In genomic region chr3:16816048-16816780, GRCh38 we compare ENCODE assay signal across 15 cellular contexts.
DNase-seq lines count a peak whose midpoint lies in the region; ATAC-seq and TF ChIP-seq lines count a peak whose summit lies in the region.
"Had no signal": no experiment of that assay in that cellular context is flagged by ENCODE, and none has a peak within 500 bp of the region (broad histone marks: within the 10 kb centered on the region; RNA-seq: fewer than 3 reads in every experiment).

No MANE protein-coding gene starts in this region.

- H3K27ac ChIP-seq in SJCRH30 (no peak overlapping the region), endodermal cell (ENCODE audit: low read depth, low read length) (no peak overlapping the region)
- H3K27ac ChIP-seq: gastroesophageal sphincter, neutrophil had no signal

- no peaks in the 10 kb centered on the region for H3K27me3 ChIP-seq in SJCRH30
- H3K27me3 ChIP-seq in endodermal cell (ENCODE audit: control insufficient read depth, insufficient read depth, low read length, poor library complexity, severe bottlenecking) = no peaks in the 10 kb centered on the region
- H3K27me3 ChIP-seq: gastroesophageal sphincter, neutrophil had no signal

- H3K9me3 ChIP-seq in SJCRH30 (replicated peaks) (no peaks in the 10 kb centered on the region), endodermal cell (ENCODE audit: control insufficient read depth, low read length) (no peaks in the 10 kb centered on the region)
- H3K9me3 ChIP-seq: neutrophil had no signal

- DNase-seq in GM10248 (ENCODE audit: extremely low spot score) (peak; percentile 40), SJCRH30 (no peak), endodermal cell (no peak), NCI-H526 (lab: John Stamatoyannopoulos, UW) (no peak)
- DNase-seq: activated CD4-positive, alpha-beta T cell treated with anti-CD3 and anti-CD28 coated beads, Interleukin-2, amount 50 U/mL, for 48 hours; cortex of kidney; NCI-H1092 treated with DMSO at 0.1 percent for 48 hours; stimulated activated naive CD4-positive, alpha-beta T cell; SW 1271 had no signal

- no peaks in the 10 kb centered on the region for H3K27me3 Mint-ChIP-seq in endodermal cell (ENCODE audit: insufficient read depth)

- H3K9me3 Mint-ChIP-seq in endodermal cell = peaks cover 2% of the 10 kb centered on the region

- H3K4me1 Mint-ChIP-seq in endodermal cell = peaks cover 2% of the 10 kb centered on the region

- no peaks in the 10 kb centered on the region for H3K36me3 ChIP-seq in SJCRH30
- H3K36me3 ChIP-seq in endodermal cell (ENCODE audit: control insufficient read depth, insufficient read depth, low read length) = no peaks in the 10 kb centered on the region
- H3K36me3 ChIP-seq: gastroesophageal sphincter, neutrophil had no signal

- POLR2A ChIA-PET in GM10248 (lab: Yijun Ruan, JAX) = interaction anchor here (0.6 to 1.0 kb wide), 2 partner anchors 14 to 101 kb away, joined by 3 to 4 read pairs; no protein-coding TSS in a partner anchor

- H3K27ac Mint-ChIP-seq in endodermal cell = no peak overlapping the region

- no peak overlapping the region for H3K4me3 Mint-ChIP-seq in endodermal cell

- no peak overlapping the region for H3K4me3 ChIP-seq in SJCRH30
- no peak overlapping the region for H3K4me3 ChIP-seq in endodermal cell (ENCODE audit: low read length)
- H3K4me3 ChIP-seq: gastroesophageal sphincter had no signal

- H3K36me3 Mint-ChIP-seq in endodermal cell (ENCODE audit: low read depth) = no peaks in the 10 kb centered on the region

- no peak overlapping the region for H3K9ac ChIP-seq in endodermal cell (ENCODE audit: extremely low read depth, low read length, poor library complexity, severe bottlenecking)

- 92 to 95% methylated on average over 4 of the region's 4 CpGs for WGBS in endodermal cell (ENCODE audit: insufficient coverage in 1 of 2, insufficient read length in 1 of 2), 2 experiments

- no peak for TF ChIP-seq CTCF in GM10248 (IDR thresholded peaks at IDR 0.05; ENCODE audit: control extremely low read depth, extremely low read depth, low read depth, missing control alignments)
- TF ChIP-seq CTCF in endodermal cell (conservative IDR thresholded peaks at IDR 0.05) = no peak

- CTCF ChIA-PET in GM10248 (lab: Yijun Ruan, JAX) = interaction anchor here (0.8 to 1.0 kb wide), 3 partner anchors 9 to 13 kb away, joined by 3 read pairs; no protein-coding TSS in a partner anchor

- ATAC-seq in GM18870 (IDR thresholded peaks at IDR 0.05; ENCODE audit: unreplicated experiment) (peak; percentile 80), HG02642 (IDR thresholded peaks at IDR 0.05; ENCODE audit: poor library complexity, unreplicated experiment) (peak; percentile 75), HG03575 (IDR thresholded peaks at IDR 0.05; ENCODE audit: extremely low read depth, insufficient number of reproducible peaks, low FRiP score, unreplicated experiment) (peak; percentile 86), HG03097 (IDR thresholded peaks at IDR 0.05; ENCODE audit: low FRiP score, unreplicated experiment) (no peak)
- ATAC-seq: gastroesophageal sphincter had no signal

- peaks cover 5% of the 10 kb centered on the region; the same call in 1 of the 2 replicates for H3K4me1 ChIP-seq in SJCRH30
- H3K4me1 ChIP-seq in endodermal cell (ENCODE audit: control insufficient read depth, insufficient read depth, low read length) = no peaks in the 10 kb centered on the region
- H3K4me1 ChIP-seq: gastroesophageal sphincter had no signal
